7 cellular contexts compared by ENCODE assay signal in the genomic region with DNA sequence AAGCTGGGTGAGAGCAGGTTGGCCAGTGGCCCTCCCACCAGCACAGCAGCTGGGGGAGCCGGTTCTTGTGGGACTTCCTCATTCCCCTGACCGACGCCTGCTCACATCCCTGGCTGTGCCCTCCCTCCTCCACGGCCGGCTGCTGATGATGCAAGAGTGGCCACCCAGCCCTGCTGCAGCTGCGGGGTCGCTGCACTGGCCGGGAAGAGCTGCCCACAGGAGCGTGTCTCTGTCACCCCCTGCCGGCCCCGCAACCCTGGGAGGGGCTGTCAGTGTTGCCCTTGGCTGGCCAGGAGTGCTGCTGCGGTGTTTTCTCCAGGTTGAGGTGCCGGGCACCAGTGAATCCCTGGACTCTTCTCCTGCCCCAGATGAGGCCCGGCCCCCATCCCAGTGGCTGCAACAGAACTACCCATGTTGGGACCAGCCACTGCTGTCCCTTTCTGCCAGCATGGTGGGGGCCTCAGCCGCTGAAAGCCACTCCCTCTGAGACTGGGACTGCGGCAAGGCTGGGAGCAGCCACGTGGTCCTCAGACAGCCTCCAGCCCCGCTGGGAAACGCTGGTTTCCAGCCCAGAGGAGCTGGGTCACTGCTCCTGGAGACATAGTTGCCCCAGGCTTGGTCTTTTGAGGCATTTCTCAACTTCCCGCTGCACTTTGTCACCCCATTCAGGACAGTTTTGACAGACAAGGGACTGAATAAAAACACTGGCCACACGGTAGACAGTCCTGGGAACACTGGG. TPM values are rescaled to one million over a fixed set of nuclear protein-coding genes. Genes with fewer than 3 reads are reported as not detected.
DNase-seq lines count a peak whose midpoint lies in the region; ATAC-seq, FAIRE-seq and TF ChIP-seq lines count a peak whose summit lies in the region.

No MANE protein-coding gene starts in this region.

- no peak overlapping the region for H3K56ac ChIP-seq in mesendoderm (ENCODE audit: low read length)

- no peak overlapping the region for H2AK5ac ChIP-seq in mesendoderm (ENCODE audit: low read length)

- CTCF ChIA-PET in OCI-LY7 (lab: Charles Lee; ENCODE audit: unreplicated experiment), result no interaction called here

- peaks cover 30% of the 10 kb centered on the region; the same call in 1 of the 2 replicates for H3K36me3 ChIP-seq in OCI-LY7 (ENCODE audit: insufficient read depth, low read length)
- H3K36me3 ChIP-seq in mesendoderm (ENCODE audit: control insufficient read depth, insufficient read depth, low read length), result peaks cover 1% of the 10 kb centered on the region
- no peaks in the 10 kb centered on the region for H3K36me3 ChIP-seq in aorta (ENCODE audit: control insufficient read depth in 1 of 2, insufficient read depth in 2 of 2, low read length in 1 of 2)

- BruUV-seq in OCI-LY7 (replicated peaks; lab: Mats Ljungman, UMichigan), result no TSS peak

- H3K4me1 ChIP-seq in OCI-LY7 (ENCODE audit: insufficient read depth, low read length, poor library complexity, severe bottlenecking) (no peaks in the 10 kb centered on the region), mesendoderm (ENCODE audit: control insufficient read depth, low read depth, low read length) (no peaks in the 10 kb centered on the region), aorta (ENCODE audit: control insufficient read depth in 1 of 2, insufficient read depth in 2 of 2, low read length in 2 of 2) (no peaks in the 10 kb centered on the region)

- no peaks in the 10 kb centered on the region for H3K79me1 ChIP-seq in mesendoderm (ENCODE audit: low read length)

- POLR2A ChIA-PET in OCI-LY7 (lab: Charles Lee), result interaction anchor here (0.5 kb wide), 1 partner anchor 183 kb away, joined by 5 read pairs; no protein-coding TSS in a partner anchor

- no peak overlapping the region for H3K27ac ChIP-seq in OCI-LY7 (ENCODE audit: low read depth, low read length, poor library complexity, severe bottlenecking)
- H3K27ac ChIP-seq in coronary artery, result peak overlapping the region in 1 of 2 donors; percentile 41
- H3K27ac ChIP-seq in mesendoderm (ENCODE audit: low read depth, low read length), result no peak overlapping the region
- H3K27ac ChIP-seq in aorta (ENCODE audit: low read depth in 1 of 2, low read length in 2 of 2), result no peak overlapping the region

- H3K23ac ChIP-seq in mesendoderm (ENCODE audit: low read length), result no peak overlapping the region

- H3K9me3 ChIP-seq in OCI-LY7 (ENCODE audit: low read length) (no peaks in the 10 kb centered on the region), aorta (ENCODE audit: control insufficient read depth, low read length) (no peaks in the 10 kb centered on the region)

- TF ChIP-seq POLR2A in GM12891 (IDR thresholded peaks at IDR 0.05; ENCODE audit: low read depth, low read length), result no peak

- H3K9me2 ChIP-seq in OCI-LY7 (ENCODE audit: insufficient read depth, low read length), result no peaks in the 10 kb centered on the region

- no peak overlapping the region for H2BK120ac ChIP-seq in mesendoderm (ENCODE audit: low read depth, low read length)

- H3K27me3 ChIP-seq in mesendoderm (ENCODE audit: insufficient read depth, low read length, poor library complexity) (no peaks in the 10 kb centered on the region), aorta (ENCODE audit: control insufficient read depth in 1 of 2, insufficient read depth in 2 of 2, low read length in 1 of 2) (no peaks in the 10 kb centered on the region)

- H4K20me1 ChIP-seq in OCI-LY7 (ENCODE audit: insufficient read depth, low read length), result no peaks in the 10 kb centered on the region; the same call in 1 of the 2 replicates

- H2AFZ ChIP-seq in OCI-LY7 (ENCODE audit: low read length), result no peak overlapping the region

- H2BK5ac ChIP-seq in mesendoderm (ENCODE audit: low read length), result no peak overlapping the region

- H4K5ac ChIP-seq in mesendoderm (ENCODE audit: low read length), result no peak overlapping the region

- no peak for FAIRE-seq in GM12891 (lab: Jason Lieb, UNC)

- H3K4me3 ChIP-seq in OCI-LY7 (ENCODE audit: low read depth, low read length, poor library complexity, severe bottlenecking), result no peak overlapping the region
- peak overlapping the region; percentile 61 for H3K4me3 ChIP-seq in coronary artery
- no peak overlapping the region for H3K4me3 ChIP-seq in mesendoderm (ENCODE audit: low read length)
- no peak overlapping the region for H3K4me3 ChIP-seq in aorta (ENCODE audit: low read length in 2 of 2)

- no peak overlapping the region for H2BK15ac ChIP-seq in mesendoderm (replicated peaks; ENCODE audit: low read depth)

- no peak overlapping the region for H3K4me2 ChIP-seq in OCI-LY7 (ENCODE audit: low read length)
- no peak overlapping the region for H3K4me2 ChIP-seq in mesendoderm (ENCODE audit: low read length)

- DNase-seq in GM12891 (ENCODE audit: insufficient read length, low spot score), result no peak
- DNase-seq in OCI-LY7 (ENCODE audit: low spot score), result peak; percentile 19
- no peak for DNase-seq in coronary artery (ENCODE audit: low spot score)
- peak; percentile 60 for DNase-seq in mesendoderm
- DNase-seq in aorta, result peak in 1 of 2 donors; percentile 89
- DNase-seq in NCI-H1092 (lab: John Stamatoyannopoulos, UW), result no peak

- ATAC-seq in aorta (ENCODE audit: low FRiP score) (peak; percentile 44), HG03135 (IDR thresholded peaks at IDR 0.05; ENCODE audit: unreplicated experiment) (no peak)

- no CpG with 5 or more reads among the region's 21 CpGs for WGBS in mesendoderm (ENCODE audit: extremely low coverage, insufficient coverage, low lambda C conversion rate)
- WGBS in aorta, 2 donors, result 15 to 21% methylated on average over 21 of the region's 21 CpGs

- H3K79me2 ChIP-seq in OCI-LY7 (ENCODE audit: insufficient read depth, low read depth, low read length) (no peaks in the 10 kb centered on the region), mesendoderm (ENCODE audit: control insufficient read depth, insufficient read depth, low read length) (no peaks in the 10 kb centered on the region)

- no peak overlapping the region for H3K4ac ChIP-seq in mesendoderm (ENCODE audit: low read depth, low read length)

- no peak overlapping the region for H4K8ac ChIP-seq in mesendoderm (ENCODE audit: low read depth, low read length)

- intact Hi-C loops in OCI-LY7 (cut with micrococcal nuclease; ENCODE audit: unreplicated experiment), result no loop called here
- intact Hi-C loops in aorta (cut with DNase I), result no loop called here

- no peak overlapping the region for H3K18ac ChIP-seq in mesendoderm (ENCODE audit: low read length)

- no peak overlapping the region for H3K9ac ChIP-seq in mesendoderm (ENCODE audit: low read length)

- TF ChIP-seq CTCF in OCI-LY7 (conservative IDR thresholded peaks at IDR 0.05; ENCODE audit: low read length) (no peak), coronary artery (IDR thresholded peaks at IDR 0.05) (no peak)

TF ChIP-seq in GM12891, 5 proteins besides CTCF, POLR2A, EP300 and RAD21:
- TF ChIP-seq POLR2AphosphoS5 (IDR thresholded peaks at IDR 0.05; ENCODE audit: low read depth, low read length) (no peak), POU2F2 (IDR thresholded peaks at IDR 0.05; ENCODE audit: low read depth, low read length) (no peak), SPI1 (IDR thresholded peaks at IDR 0.05; ENCODE audit: low read depth, low read length) (peak; percentile 72), PAX5 (IDR thresholded peaks at IDR 0.05; ENCODE audit: insufficient read depth, low read length, severe bottlenecking) (no peak)

RNA-seq across cellular contexts. Expression of a gene that starts 0.7 kb away (rescaled TPM):
- 0.33 TPM for polyA plus RNA-seq in GM12891 (2012; ENCODE audit: low read depth, missing spikeins)
- total RNA-seq in OCI-LY7 (2014; rRNA removed; shearing (Covaris generic)), result 0.92 and 1.8 TPM in 2 replicates
- total RNA-seq in OCI-LY7 (2022), result 1.7 and 2.1 TPM in 2 replicates
- 0.29 TPM for polyA plus RNA-seq in mesendoderm (2013, experiment 1 of 2)
- polyA plus RNA-seq in mesendoderm (2013, experiment 2 of 2), result 0.20 TPM
- 1 to 10 TPM; 2.6 to 5.3 TPM for total RNA-seq in aorta
- 1 to 10 TPM; 1.4 to 4.4 TPM for polyA plus RNA-seq in aorta

RNA-seq across cellular contexts. Expression of a gene that starts 9.2 kb away (rescaled TPM):
- 12.1 TPM for polyA plus RNA-seq in GM12891 (2012; ENCODE audit: low read depth, missing spikeins)
- total RNA-seq in OCI-LY7 (2014; rRNA removed; shearing (Covaris generic)), result 21.2 and 21.8 TPM in 2 replicates
- 13.1 and 16.8 TPM in 2 replicates for total RNA-seq in OCI-LY7 (2022)
- polyA plus RNA-seq in mesendoderm (2013, experiment 1 of 2), result 18.9 TPM
- 19.7 TPM for polyA plus RNA-seq in mesendoderm (2013, experiment 2 of 2)
- 10 to 100 TPM; 15.5 to 18.1 TPM for total RNA-seq in aorta
- polyA plus RNA-seq in aorta, result 10 to 100 TPM; 12.4 to 14.4 TPM

RNA-seq across cellular contexts. Expression of a gene that starts 27.2 kb away (rescaled TPM):
- 9.8 TPM for polyA plus RNA-seq in GM12891 (2012; ENCODE audit: low read depth, missing spikeins)
- 10.2 and 13.4 TPM in 2 replicates for total RNA-seq in OCI-LY7 (2014; rRNA removed; shearing (Covaris generic))
- total RNA-seq in OCI-LY7 (2022), result 15.4 and 16.8 TPM in 2 replicates
- 12.5 TPM for polyA plus RNA-seq in mesendoderm (2013, experiment 1 of 2)
- 12.5 TPM for polyA plus RNA-seq in mesendoderm (2013, experiment 2 of 2)
- total RNA-seq in aorta, result 1 to 10 TPM; 6.8 to 7.7 TPM
- 10 to 100 TPM in 1 of 2 donors, 1 to 10 TPM in 1; 1.6 to 13.9 TPM for polyA plus RNA-seq in aorta

RNA-seq across cellular contexts. Expression of a gene that starts 37.7 kb away (rescaled TPM):
- 33.7 TPM for polyA plus RNA-seq in GM12891 (2012; ENCODE audit: low read depth, missing spikeins)
- 87.2 and 103 TPM in 2 replicates for total RNA-seq in OCI-LY7 (2014; rRNA removed; shearing (Covaris generic))
- total RNA-seq in OCI-LY7 (2022) (102 and 109 TPM in 2 replicates), aorta (10 to 100 TPM; 27.1 to 39.0 TPM)
- polyA plus RNA-seq in mesendoderm (2013, experiment 1 of 2), result 83.3 TPM
- 82.0 TPM for polyA plus RNA-seq in mesendoderm (2013, experiment 2 of 2)
- 10 to 100 TPM; 15.0 to 47.2 TPM for polyA plus RNA-seq in aorta

RNA-seq across cellular contexts. Expression of a gene that starts 37.7 kb away (rescaled TPM):
- 111 TPM for polyA plus RNA-seq in GM12891 (2012; ENCODE audit: low read depth, missing spikeins)
- total RNA-seq in OCI-LY7 (2014; rRNA removed; shearing (Covaris generic)), result 53.3 and 60.4 TPM in 2 replicates
- total RNA-seq in OCI-LY7 (2022), result 76.1 and 76.4 TPM in 2 replicates
- polyA plus RNA-seq in mesendoderm (2013, experiment 1 of 2), result 41.2 TPM
- 43.3 TPM for polyA plus RNA-seq in mesendoderm (2013, experiment 2 of 2)
- total RNA-seq in aorta, result 10 to 100 TPM; 31.2 to 38.8 TPM
- 10 to 100 TPM; 16.2 to 72.0 TPM for polyA plus RNA-seq in aorta

Comparison
In these comparisons a context has a peak if more than half of its experiments do, and no peak if none do; other contexts are left out.
1. DNase-seq: peak in OCI-LY7 (single experiment) and mesendoderm (single experiment); none in GM12891 (single experiment), coronary artery (single experiment) and NCI-H1092 (single experiment).